Comparison of ENCODE assay signal across 8 cellular contexts in the genomic region with DNA sequence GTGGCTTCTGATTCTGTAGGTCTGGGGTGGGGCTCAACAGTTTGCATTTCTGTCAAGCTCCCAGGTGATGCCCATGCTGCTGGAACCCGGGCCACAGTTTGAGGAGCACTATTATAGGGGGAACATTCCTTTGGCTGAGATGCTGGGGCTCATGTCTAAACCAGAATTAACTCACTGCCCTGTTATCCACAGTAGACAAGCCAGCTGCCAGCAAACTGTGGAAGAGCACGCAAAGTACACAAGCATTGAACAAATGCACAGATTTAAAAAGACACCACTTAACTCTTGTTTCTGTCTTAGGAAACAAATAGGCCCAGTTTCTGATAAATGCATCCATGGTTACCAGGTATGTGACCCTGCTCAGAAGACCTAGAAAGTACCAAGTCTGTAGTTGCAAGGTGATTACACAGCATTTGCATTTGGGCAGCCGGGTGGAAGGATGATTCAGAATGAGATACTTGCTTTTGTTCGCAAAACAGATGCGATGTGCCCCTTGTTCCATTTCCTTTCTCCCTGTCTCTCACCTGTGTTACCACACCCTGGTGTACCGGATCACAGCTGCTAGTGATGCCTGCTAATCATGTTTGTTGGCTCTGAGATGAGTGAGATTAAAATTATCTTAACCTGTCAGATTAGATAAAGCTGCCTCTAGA. TPM values are rescaled to one million over a fixed set of nuclear protein-coding genes. Genes with fewer than 3 reads are reported as not detected.
DNase-seq lines count a peak whose midpoint lies in the region; ATAC-seq and TF ChIP-seq lines count a peak whose summit lies in the region.

No MANE protein-coding gene starts in this region.

- no peak overlapping the region for H3K27ac Mint-ChIP-seq in Calu3 (ENCODE audit: unreplicated experiment)

- H3K27me3 ChIP-seq in testis (no peaks in the 10 kb centered on the region), aorta (ENCODE audit: control insufficient read depth in 1 of 2, insufficient read depth in 2 of 2, low read length in 1 of 2) (no peaks in the 10 kb centered on the region)

- H3K4me3 ChIP-seq in testis (no peak overlapping the region), aorta (ENCODE audit: low read length in 2 of 2) (no peak overlapping the region)

- no peaks in the 10 kb centered on the region for H3K9me3 Mint-ChIP-seq in Calu3 (ENCODE audit: low read depth, unreplicated experiment)

- H3K27me3 Mint-ChIP-seq in Calu3 (ENCODE audit: unreplicated experiment): no peaks in the 10 kb centered on the region

- no peak for TF ChIP-seq POLR2A in testis (IDR thresholded peaks at IDR 0.05)

- no peaks in the 10 kb centered on the region for H3K9me3 ChIP-seq in testis
- no peaks in the 10 kb centered on the region for H3K9me3 ChIP-seq in aorta (ENCODE audit: control insufficient read depth, low read length)

- CTCF ChIA-PET in Calu3 (lab: Charles Lee): no interaction called here

- H3K36me3 ChIP-seq in testis (ENCODE audit: low read depth, missing control alignments): no peaks in the 10 kb centered on the region
- peaks cover 0 to 7% of the 10 kb centered on the region in 2 donors for H3K36me3 ChIP-seq in aorta (ENCODE audit: control insufficient read depth in 1 of 2, insufficient read depth in 2 of 2, low read length in 1 of 2)

- H3K27ac ChIP-seq in testis (no peak overlapping the region), aorta (ENCODE audit: low read depth in 1 of 2, low read length in 2 of 2) (peak overlapping the region in 1 of 2 donors; percentile 36)

- intact Hi-C loops in testis (cut with DNase I; ENCODE audit: low total_unique reads) (no loop called here), Calu3 (cut with micrococcal nuclease; ENCODE audit: unreplicated experiment) (no loop called here), aorta (cut with DNase I) (no loop called here)

- DNase-seq in germinal center (ENCODE audit: low spot score) (peak; percentile 8), testis (no peak), NCI-H2171 treated with DMSO at 0.1 percent for 48 hours (lab: John Stamatoyannopoulos, UW) (no peak), Calu3 (no peak), aorta (no peak)

- ATAC-seq in GM18858 (IDR thresholded peaks at IDR 0.05; ENCODE audit: unreplicated experiment) (peak; percentile 82), GM21576 (IDR thresholded peaks at IDR 0.05; ENCODE audit: unreplicated experiment) (peak; percentile 80), HG03575 (IDR thresholded peaks at IDR 0.05; ENCODE audit: extremely low read depth, insufficient number of reproducible peaks, low FRiP score, unreplicated experiment) (peak; percentile 81), aorta (ENCODE audit: low FRiP score) (no peak)

- no peak overlapping the region for H3K4me3 Mint-ChIP-seq in Calu3 (ENCODE audit: low read depth, unreplicated experiment)

- no peak for TF ChIP-seq CTCF in testis (IDR thresholded peaks at IDR 0.05)
- no peak for TF ChIP-seq CTCF in Calu3 (IDR thresholded peaks at IDR 0.05; ENCODE audit: unreplicated experiment)

- no TSS peak for BruUV-seq in Calu3 (replicated peaks; lab: Mats Ljungman, UMichigan)

- 83 to 88% methylated on average over 6 of the region's 6 CpGs for WGBS in testis, 2 donors
- WGBS in aorta, 2 donors: 82 to 83% methylated on average over 6 of the region's 6 CpGs

- no peaks in the 10 kb centered on the region for H3K4me1 Mint-ChIP-seq in Calu3 (ENCODE audit: low read depth, unreplicated experiment)

- H3K4me1 ChIP-seq in testis (no peaks in the 10 kb centered on the region), aorta (ENCODE audit: control insufficient read depth in 1 of 2, insufficient read depth in 2 of 2, low read length in 2 of 2) (peaks cover 3% of the 10 kb centered on the region in 2 donors)

- peaks cover 4% of the 10 kb centered on the region for H3K36me3 Mint-ChIP-seq in Calu3 (ENCODE audit: insufficient read depth, unreplicated experiment)

RNA-seq across cellular contexts. Expression of gene GYG1, which starts 12.4 kb away (rescaled TPM):
- 100 to 1,000 TPM; 128 to 138 TPM for total RNA-seq in testis
- 303 TPM for polyA plus RNA-seq in testis (ENCODE audit: insufficient read depth, low read depth, low replicate concordance)
- total RNA-seq in Calu3 (2022): 46.7 and 49.2 TPM in 2 replicates
- total RNA-seq in aorta: 10 to 100 TPM; 67.3 to 91.7 TPM
- 100 to 1,000 TPM in 1 of 2 donors, 10 to 100 TPM in 1; 73.6 to 101 TPM for polyA plus RNA-seq in aorta
